In the genomic region with DNA sequence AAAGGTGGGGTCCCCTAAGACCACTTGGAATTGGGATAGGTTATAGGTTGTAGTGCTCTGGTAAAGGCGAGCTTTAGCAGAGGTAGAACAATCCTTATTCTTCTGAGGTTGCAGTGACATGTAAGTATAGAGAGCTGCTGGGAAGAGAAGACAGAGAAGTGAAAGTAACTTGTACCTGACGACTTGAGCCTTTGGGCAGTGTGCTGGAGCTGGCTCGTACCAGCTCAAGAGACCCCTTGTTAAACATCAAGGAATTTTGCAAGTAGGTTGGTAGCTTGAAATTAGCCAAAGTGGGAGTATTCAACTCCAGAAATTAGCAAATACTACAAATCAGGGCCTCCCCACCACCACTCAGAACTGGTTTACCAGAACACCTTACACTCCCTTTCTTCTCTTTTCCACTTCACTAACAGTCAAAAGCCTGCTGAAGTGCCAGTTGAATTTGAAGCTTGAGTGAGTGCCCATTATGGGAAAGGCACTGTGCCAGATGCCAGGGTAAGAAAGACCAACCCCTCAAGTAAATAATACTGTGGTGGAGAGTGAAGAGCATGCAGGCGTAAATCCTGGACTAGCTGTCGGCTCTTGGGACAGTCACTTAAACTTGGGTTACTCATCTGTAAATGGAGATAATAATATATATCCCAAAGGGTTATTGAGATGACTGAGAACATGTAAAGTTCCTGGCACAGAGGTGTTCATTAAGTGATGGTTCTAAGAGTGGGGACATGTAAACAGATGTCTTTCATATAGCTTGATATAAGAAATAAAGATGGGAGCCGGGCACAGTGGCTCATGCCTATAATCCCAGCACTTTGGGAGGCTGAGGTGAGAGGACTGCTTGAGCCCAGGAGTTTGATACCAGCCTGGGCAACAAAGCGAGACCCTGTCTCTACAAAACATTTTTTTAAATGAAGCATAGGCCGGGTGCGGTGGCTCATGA, we compare ENCODE assay signal across 8 cellular contexts. TPM values are rescaled to one million over a fixed set of nuclear protein-coding genes. Genes with fewer than 3 reads are reported as not detected.
DNase-seq lines count a peak whose midpoint lies in the region; TF ChIP-seq lines count a peak whose summit lies in the region.

No MANE protein-coding gene starts in this region.

- no peaks in the 10 kb centered on the region for H4K20me1 ChIP-seq in GM23248 (ENCODE audit: insufficient read depth)

- no peaks in the 10 kb centered on the region for H3K79me2 ChIP-seq in GM23248 (ENCODE audit: insufficient read depth)

- POLR2A ChIA-PET in GM10248 (lab: Yijun Ruan, JAX), result interaction anchor here (2.5 kb wide), 1 partner anchor 11 kb away, joined by 19 read pairs; no protein-coding TSS in a partner anchor

- intact Hi-C loops in ascending aorta (cut with DNase I) (no loop called here), prostate gland (cut with DNase I) (no loop called here)

- TF ChIP-seq POLR2A in prostate gland (IDR thresholded peaks at IDR 0.05), result no peak

- no peak overlapping the region for H3K4me2 ChIP-seq in GM23248 (ENCODE audit: unreplicated experiment)

- H3K4me1 ChIP-seq in GM23248 (ENCODE audit: insufficient read depth) (peaks cover 30% of the 10 kb centered on the region), ascending aorta (peaks cover 4 to 15% of the 10 kb centered on the region in 2 donors), rectal smooth muscle tissue (ENCODE audit: control insufficient read depth, insufficient read depth, low read length) (no peaks in the 10 kb centered on the region), prostate gland (replicated peaks) (no peaks in the 10 kb centered on the region)

- H3K9me3 ChIP-seq in GM23248 (ENCODE audit: low read depth) (no peaks in the 10 kb centered on the region), ascending aorta (no peaks in the 10 kb centered on the region), prostate gland (no peaks in the 10 kb centered on the region)

- 0 out of 2 replicates have a peak overlapping the region, but pooled peaks have one; percentile 44 for H3K9ac ChIP-seq in GM23248
- no peak overlapping the region for H3K9ac ChIP-seq in rectal smooth muscle tissue (ENCODE audit: low read length)

- WGBS in GM23248 (ENCODE audit: low coverage in 1 of 2, low lambda C conversion rate in 2 of 2, missing lambda C conversion rate in 2 of 2), 2 experiments, result 87 to 90% methylated on average over 9 of the region's 9 CpGs
- WGBS in prostate gland, result 68% methylated on average over 9 of the region's 9 CpGs

- H2AFZ ChIP-seq in GM23248, result peak overlapping the region; percentile 9; the same call in 1 of the 2 replicates

- peaks cover 24% of the 10 kb centered on the region for H3F3A ChIP-seq in GM23248 (ENCODE audit: insufficient read depth)

- peak overlapping the region; percentile 49 for H3K27ac ChIP-seq in GM23248
- H3K27ac ChIP-seq in ascending aorta, result peak overlapping the region in 1 of 2 donors; percentile 19
- H3K27ac ChIP-seq in rectal smooth muscle tissue (ENCODE audit: low read depth, low read length), result no peak overlapping the region
- peak overlapping the region in 1 of 2 donors; percentile 42 for H3K27ac ChIP-seq in prostate gland

- H3K27me3 ChIP-seq in GM23248 (replicated peaks; ENCODE audit: insufficient read depth) (no peaks in the 10 kb centered on the region), ascending aorta (no peaks in the 10 kb centered on the region), rectal smooth muscle tissue (ENCODE audit: control insufficient read depth, insufficient read depth, low read length) (no peaks in the 10 kb centered on the region), prostate gland (replicated peaks; ENCODE audit: insufficient read depth) (no peaks in the 10 kb centered on the region)

- H3K36me3 ChIP-seq in GM23248 (ENCODE audit: low read depth) (no peaks in the 10 kb centered on the region), ascending aorta (no peaks in the 10 kb centered on the region), rectal smooth muscle tissue (ENCODE audit: control insufficient read depth, insufficient read depth, low read length) (no peaks in the 10 kb centered on the region), prostate gland (no peaks in the 10 kb centered on the region)

- H3K9me2 ChIP-seq in GM23248 (ENCODE audit: insufficient read depth), result no peaks in the 10 kb centered on the region

- TF ChIP-seq CTCF in GM10248 (IDR thresholded peaks at IDR 0.05; ENCODE audit: control extremely low read depth, extremely low read depth, low read depth, missing control alignments) (no peak), ascending aorta (IDR thresholded peaks at IDR 0.05) (no peak), prostate gland (IDR thresholded peaks at IDR 0.05) (no peak)

- CTCF ChIA-PET in GM10248 (lab: Yijun Ruan, JAX), result interaction anchor here (0.8 to 5.7 kb wide), 10 partner anchors 8 to 105 kb away, joined by 3 to 30 read pairs (median 4); no protein-coding TSS in a partner anchor

- in situ Hi-C loops in GM23248 (cut with MboI), result no loop called here

- DNase-seq in GM10248 (ENCODE audit: extremely low spot score) (peak; percentile 50), GM23248 (no peak), NCI-H2029 (lab: John Stamatoyannopoulos, UW) (peak; percentile 91), ascending aorta (ENCODE audit: low spot score in 2 of 2) (no peak), prostate gland (ENCODE audit: low spot score) (no peak), dermis blood vessel endothelial cell (no peak)
- no peak for DNase-seq in activated effector memory CD4-positive, alpha-beta T cell treated with anti-CD3 and anti-CD28 coated beads, Interleukin-2, amount 50 U/mL, for 16 hours

- no peak overlapping the region for H3K4me3 ChIP-seq in GM23248
- H3K4me3 ChIP-seq in ascending aorta, result peak overlapping the region; percentile 22 to 42
- H3K4me3 ChIP-seq in rectal smooth muscle tissue (ENCODE audit: low read length), result peak overlapping the region; percentile 10
- no peak overlapping the region for H3K4me3 ChIP-seq in prostate gland

RNA-seq across cellular contexts. Expression of a gene that starts 27.1 kb away (rescaled TPM):
- 6.9 and 9.0 TPM in 2 replicates for total RNA-seq in GM23248 (2014; rRNA removed; shearing (Covaris generic))
- 5.3 and 5.7 TPM in 2 replicates for polyA plus RNA-seq in GM23248 (2016; fragmentation: Nextera tagmentation; extraction: Ambion mirVana)
- 1.4 TPM for total RNA-seq in ascending aorta
- total RNA-seq in prostate gland, result 10 to 100 TPM in 1 of 2 donors, 1 to 10 TPM in 1; 8.6 to 18.1 TPM
- 5.4 and 6.8 TPM in 2 replicates for total RNA-seq in dermis blood vessel endothelial cell

Comparison
In these comparisons a context has a peak if more than half of its experiments do, and no peak if none do; other contexts are left out.
1. DNase-seq: peak in GM10248 (single experiment) and NCI-H2029 (single experiment); none in GM23248 (single experiment), ascending aorta (0 of 2), prostate gland (single experiment), activated effector memory CD4-positive, alpha-beta T cell treated with anti-CD3 and anti-CD28 coated beads, Interleukin-2, amount 50 U/mL, for 16 hours (single experiment) and dermis blood vessel endothelial cell (single experiment).
2. H3K4me3 ChIP-seq: peak in ascending aorta (2 of 2) and rectal smooth muscle tissue (single experiment); none in GM23248 (single experiment) and prostate gland (0 of 2).